23 cellular contexts compared by ENCODE assay signal in genomic region chr18:58496231-58496630, GRCh38.
A peak's percentile ranks its signal among the peaks of the same experiment; 100 is the strongest.
DNase-seq lines count a peak whose midpoint lies in the region; ATAC-seq, FAIRE-seq and TF ChIP-seq lines count a peak whose summit lies in the region.
"Had no signal": no experiment of that assay in that cellular context is flagged by ENCODE, and none has a peak within 500 bp of the region (broad histone marks: within the 10 kb centered on the region; RNA-seq: fewer than 3 reads in every experiment).

No MANE protein-coding gene starts in this region.

- no peak for ATAC-seq in HG03159 (IDR thresholded peaks at IDR 0.05; ENCODE audit: unreplicated experiment)
- ATAC-seq in HG03378 (IDR thresholded peaks at IDR 0.05; ENCODE audit: unreplicated experiment): no peak
- no peak for ATAC-seq in GM19455 (IDR thresholded peaks at IDR 0.05; ENCODE audit: unreplicated experiment)
- ATAC-seq: activated CD8-positive, alpha-beta memory T cell treated with anti-CD3 and anti-CD28 coated beads, Interleukin-2, amount 10 ng/mL, durations not matched to agents 7 days and 5 days; gastroesophageal sphincter; lower lobe of right lung; naive thymus-derived CD8-positive, alpha-beta T cell; psoas muscle had no signal

- DNase-seq in AG09309 (ENCODE audit: low read depth) (peak; percentile 89), GM04503 (ENCODE audit: low read depth) (peak; percentile 57), RCC 7860 (ENCODE audit: low spot score) (peak; percentile 75), fibroblast of peridontal ligament (ENCODE audit: extremely low read depth) (peak; percentile 41), MV-4-11 (lab: John Stamatoyannopoulos, UW) (no peak)
- DNase-seq: activated CD8-positive, alpha-beta memory T cell treated with anti-CD3 and anti-CD28 coated beads, Interleukin-2, amount 10 ng/mL, durations not matched to agents 7 days and 5 days; activated naive CD4-positive, alpha-beta T cell treated with Interleukin-2 at 50 U/mL for 16 hours; activated T-cell treated with anti-CD3 and anti-CD28 coated beads, Interleukin-2, amount 50 U/mL, for 48 hours; DMS153; lower lobe of right lung; naive thymus-derived CD8-positive, alpha-beta T cell; nucleus accumbens; psoas muscle; stimulated activated CD4-positive, alpha-beta T cell treated with anti-CD3 and anti-CD28 coated beads, Interleukin-4, amount 100 ng/mL, for 4 hours; transverse colon had no signal

- FAIRE-seq in RCC 7860 (lab: Jason Lieb, UNC): peak; percentile 83
- FAIRE-seq: HepG2 had no signal

- TF ChIP-seq CTCF in AG09309 (IDR thresholded peaks at IDR 0.05; ENCODE audit: control insufficient read depth, insufficient read depth, low read depth, low read length, missing control alignments): no peak

- H3K4me3 ChIP-seq in AG09309 (ENCODE audit: control insufficient read depth, low read depth, low read length): no peak overlapping the region
- H3K4me3 ChIP-seq: BLaER1, esophagus muscularis mucosa, gastroesophageal sphincter, lower lobe of right lung, psoas muscle, SJSA1, transverse colon had no signal
